9 cellular contexts compared by ENCODE assay signal in the genomic region with DNA sequence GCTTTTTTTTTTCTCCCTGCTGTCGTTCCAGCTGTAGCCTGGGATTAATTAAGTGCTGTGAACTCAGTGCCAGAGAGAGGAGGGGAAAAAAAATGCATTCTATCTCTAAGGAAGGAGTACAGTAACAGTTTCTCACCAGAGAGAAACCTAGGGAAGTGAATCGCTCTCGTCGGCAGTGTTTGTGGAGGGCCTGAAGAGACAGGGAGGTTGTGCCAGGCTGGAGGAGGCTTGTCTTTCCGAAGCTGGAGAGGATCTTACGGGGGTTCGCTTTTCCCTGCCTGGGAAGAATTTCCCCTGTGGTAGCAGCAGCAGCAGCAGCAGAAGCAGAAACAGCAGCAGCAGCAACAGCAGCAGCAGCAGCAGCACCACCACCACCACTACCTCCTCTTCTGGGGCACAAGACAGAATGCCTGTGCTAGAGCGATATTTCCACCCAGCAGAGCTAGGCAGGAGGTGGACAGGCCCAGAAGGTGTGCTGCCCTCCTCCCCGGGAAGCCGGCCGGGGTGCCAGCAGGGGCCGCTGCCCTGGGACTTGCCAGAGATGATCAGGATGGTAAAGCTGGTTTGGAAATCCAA.
DNase-seq lines count a peak whose midpoint lies in the region; ATAC-seq and TF ChIP-seq lines count a peak whose summit lies in the region.
"Had no signal": no experiment of that assay in that cellular context is flagged by ENCODE, and none has a peak within 500 bp of the region (broad histone marks: within the 10 kb centered on the region; RNA-seq: fewer than 3 reads in every experiment).

No MANE protein-coding gene starts in this region.

- H3K9me3 Mint-ChIP-seq in naive thymus-derived CD4-positive, alpha-beta T cell = peaks cover 0 to 2% (median 0%) of the 10 kb centered on the region in 11 donors

- peak overlapping the region in 3 of 10 donors; percentile 2 to 62 (median 49) for H3K4me3 Mint-ChIP-seq in naive thymus-derived CD4-positive, alpha-beta T cell

- WGBS in esophagus squamous epithelium, 2 donors = 0 to 7% methylated on average over 5 to 7 of the region's 12 CpGs
- WGBS in aorta, 2 donors = 43 to 47% methylated on average over 12 of the region's 12 CpGs

- peaks cover 3 to 15% (median 11%) of the 10 kb centered on the region in 7 donors for H3K4me1 Mint-ChIP-seq in naive thymus-derived CD4-positive, alpha-beta T cell

- ATAC-seq in Right ventricle myocardium inferior (peak; percentile 69), aorta (ENCODE audit: low FRiP score) (peak; percentile 29), GM18907 (IDR thresholded peaks at IDR 0.05; ENCODE audit: unreplicated experiment) (no peak), HG02798 (IDR thresholded peaks at IDR 0.05; ENCODE audit: poor library complexity, unreplicated experiment) (no peak)
- ATAC-seq in naive thymus-derived CD4-positive, alpha-beta T cell = peak; percentile 23

- H3K27me3 ChIP-seq in esophagus squamous epithelium (no peaks in the 10 kb centered on the region), aorta (ENCODE audit: control insufficient read depth in 1 of 2, insufficient read depth in 2 of 2, low read length in 1 of 2) (no peaks in the 10 kb centered on the region)
- H3K27me3 ChIP-seq in naive thymus-derived CD4-positive, alpha-beta T cell (ENCODE audit: control insufficient read depth in 2 of 2, insufficient read depth in 2 of 2, low read length in 2 of 2) = no peaks in the 10 kb centered on the region

- intact Hi-C loops in Right ventricle myocardium inferior (cut with DNase I) (loop anchor here (2.0 to 5.0 kb wide), 3 partner anchors 34 to 119 kb away; no protein-coding TSS in a partner anchor), cardiac septum (cut with DNase I) (loop anchor here (5.0 kb wide), 1 partner anchor 64 kb away; no protein-coding TSS in a partner anchor), esophagus squamous epithelium (cut with DNase I) (no loop called here), aorta (cut with DNase I) (no loop called here)
- intact Hi-C loops in naive thymus-derived CD4-positive, alpha-beta T cell (cut with micrococcal nuclease) = loop anchor here in 1 of 2 donors (10.0 kb wide), 1 partner anchor 513 kb away; no protein-coding TSS in a partner anchor

- H3K9me3 ChIP-seq in esophagus squamous epithelium (no peaks in the 10 kb centered on the region), aorta (ENCODE audit: control insufficient read depth, low read length) (peaks cover 1% of the 10 kb centered on the region)
- no peaks in the 10 kb centered on the region for H3K9me3 ChIP-seq in naive thymus-derived CD4-positive, alpha-beta T cell (ENCODE audit: control insufficient read depth in 2 of 3, low read length in 3 of 3)

- peak overlapping the region in 2 of 9 donors; percentile 65 to 67 for H3K27ac Mint-ChIP-seq in naive thymus-derived CD4-positive, alpha-beta T cell

- peak overlapping the region; percentile 10 to 60 (median 30) for H3K4me3 ChIP-seq in esophagus squamous epithelium
- H3K4me3 ChIP-seq in naive thymus-derived CD4-positive, alpha-beta T cell (ENCODE audit: low read length) = no peak overlapping the region
- no peak overlapping the region for H3K4me3 ChIP-seq in aorta (ENCODE audit: low read length in 2 of 2)

- peak overlapping the region; percentile 41 to 85 (median 74) for H3K27ac ChIP-seq in esophagus squamous epithelium
- H3K27ac ChIP-seq in naive thymus-derived CD4-positive, alpha-beta T cell (ENCODE audit: low read depth, low read length) = no peak overlapping the region
- H3K27ac ChIP-seq in aorta (ENCODE audit: low read depth in 1 of 2, low read length in 2 of 2) = no peak overlapping the region

- H3K27me3 Mint-ChIP-seq in naive thymus-derived CD4-positive, alpha-beta T cell = peaks cover 7 to 19% (median 12%) of the 10 kb centered on the region in 5 donors

- H3K36me3 ChIP-seq in esophagus squamous epithelium (no peaks in the 10 kb centered on the region), aorta (ENCODE audit: control insufficient read depth in 1 of 2, insufficient read depth in 2 of 2, low read length in 1 of 2) (no peaks in the 10 kb centered on the region)
- H3K36me3 ChIP-seq in naive thymus-derived CD4-positive, alpha-beta T cell (ENCODE audit: control insufficient read depth in 2 of 3, insufficient read depth in 3 of 3, low read length in 3 of 3) = no peaks in the 10 kb centered on the region

- POLR2A ChIA-PET in naive thymus-derived CD4-positive, alpha-beta T cell (lab: Charles Lee) = no interaction called here

- peaks cover 0 to 3% (median 0%) of the 10 kb centered on the region in 5 donors for H3K36me3 Mint-ChIP-seq in naive thymus-derived CD4-positive, alpha-beta T cell

- peaks cover 0 to 39% (median 20%) of the 10 kb centered on the region in 3 donors for H3K4me1 ChIP-seq in esophagus squamous epithelium
- H3K4me1 ChIP-seq in naive thymus-derived CD4-positive, alpha-beta T cell (ENCODE audit: control insufficient read depth in 2 of 2, insufficient read depth in 2 of 2, low read length in 2 of 2) = no peaks in the 10 kb centered on the region
- H3K4me1 ChIP-seq in aorta (ENCODE audit: control insufficient read depth in 1 of 2, insufficient read depth in 2 of 2, low read length in 2 of 2) = no peaks in the 10 kb centered on the region

- DNase-seq in Right ventricle myocardium inferior (ENCODE audit: missing footprints) (no peak), cardiac septum (ENCODE audit: low spot score) (no peak), esophagus squamous epithelium (lab: John Stamatoyannopoulos, UW) (no peak), aorta (no peak), COLO668 (lab: John Stamatoyannopoulos, UW; ENCODE audit: unreplicated experiment) (no peak)
- no peak for DNase-seq in naive thymus-derived CD4-positive, alpha-beta T cell
- DNase-seq: NCI-H146 had no signal

- no peak for TF ChIP-seq POLR2A in esophagus squamous epithelium (IDR thresholded peaks at IDR 0.05)

- CTCF ChIA-PET in naive thymus-derived CD4-positive, alpha-beta T cell (lab: Charles Lee) = no interaction called here

- peak in 3 of 6 experiments; percentile 8 to 16 (median 16) for TF ChIP-seq CTCF in esophagus squamous epithelium (IDR thresholded peaks at IDR 0.05)

Comparison
In these comparisons a context has a peak if more than half of its experiments do, and no peak if none do; other contexts are left out.
1. ATAC-seq: peak in Right ventricle myocardium inferior (single experiment), naive thymus-derived CD4-positive, alpha-beta T cell (single experiment) and aorta (single experiment); none in GM18907 (single experiment) and HG02798 (single experiment).
2. H3K27ac ChIP-seq: peak in esophagus squamous epithelium (4 of 4); none in naive thymus-derived CD4-positive, alpha-beta T cell (single experiment) and aorta (0 of 2).
3. H3K4me3 ChIP-seq: peak in esophagus squamous epithelium (4 of 4); none in naive thymus-derived CD4-positive, alpha-beta T cell (single experiment) and aorta (0 of 2).
4. intact Hi-C loops: an anchor here in Right ventricle myocardium inferior (2.0 to 5.0 kb wide) and cardiac septum (5.0 kb wide); none called in esophagus squamous epithelium and aorta.